Comparison of ENCODE assay signal across 16 cellular contexts in the genomic region with DNA sequence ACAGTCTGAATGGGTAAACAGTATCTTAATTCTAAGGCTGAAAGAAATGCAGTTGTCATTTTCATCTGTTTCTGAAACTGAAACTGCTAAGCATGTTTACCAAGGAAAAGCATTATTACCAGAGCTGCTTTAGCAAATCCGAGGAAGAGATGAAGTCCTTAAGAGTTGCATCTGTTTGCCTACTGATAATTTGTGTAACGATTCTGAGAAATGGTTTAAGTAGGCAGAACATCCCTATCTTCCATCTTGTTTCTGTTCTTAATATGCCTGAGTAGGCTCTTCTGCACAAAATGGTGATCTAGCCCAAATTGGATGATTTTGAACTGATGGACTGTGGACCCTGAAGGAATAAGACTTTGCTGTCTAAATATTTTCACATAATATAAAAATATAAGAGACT.
"Had no signal": no experiment of that assay in that cellular context is flagged by ENCODE, and none has a peak within 500 bp of the region (broad histone marks: within the 10 kb centered on the region; RNA-seq: fewer than 3 reads in every experiment).

No MANE protein-coding gene starts in this region.

- H3K9me3 ChIP-seq: esophagus squamous epithelium, left ventricle myocardium inferior, pancreas, sigmoid colon, thoracic aorta had no signal

- H3K27ac ChIP-seq: esophagus squamous epithelium, left ventricle myocardium inferior, sigmoid colon, thoracic aorta had no signal

- FAIRE-seq: kidney, pancreas had no signal

- DNase-seq: activated CD4-positive, CD25-positive, alpha-beta regulatory T cell treated with anti-CD3 and anti-CD28 coated beads, Interleukin-2, amount 50 U/mL, for 72 hours; activated CD8-positive, alpha-beta T cell treated with anti-CD3 and anti-CD28 coated beads, Interleukin-2, amount 10 ng/mL, durations not matched to agents 7 days and 5 days; activated naive CD4-positive, alpha-beta T cell treated with anti-CD3 and anti-CD28 coated beads for 36 hours; esophagus squamous epithelium; glutamatergic neuron; hypothalamus; kidney; left ventricle myocardium inferior; naive thymus-derived CD8-positive, alpha-beta T cell; pancreas; sigmoid colon; stimulated activated CD4-positive, alpha-beta T cell treated with anti-CD3 and anti-CD28 coated beads, Interleukin-12 subunit alpha, Interleukin-12 subunit beta, amount 100 ng/mL, for 4 hours; T-helper 17 cell had no signal

- H3K27ac Mint-ChIP-seq: activated CD8-positive, alpha-beta T cell treated with anti-CD3 and anti-CD28 coated beads, Interleukin-2, amount 10 ng/mL, durations not matched to agents 7 days and 5 days; activated naive CD4-positive, alpha-beta T cell treated with anti-CD3 and anti-CD28 coated beads for 36 hours; naive thymus-derived CD8-positive, alpha-beta T cell; stimulated activated effector memory CD8-positive, alpha-beta T cell treated with anti-CD3 and anti-CD28 coated beads, Interleukin-12 subunit alpha, Interleukin-12 subunit beta, amount 100 ng/mL, for 72 hours; T-helper 17 cell had no signal

- H3K27me3 Mint-ChIP-seq: naive thymus-derived CD8-positive, alpha-beta T cell; T-helper 17 cell had no signal

- H3K4me1 Mint-ChIP-seq: stimulated activated effector memory CD8-positive, alpha-beta T cell treated with anti-CD3 and anti-CD28 coated beads, Interleukin-12 subunit alpha, Interleukin-12 subunit beta, amount 100 ng/mL, for 72 hours had no signal

- H3K4me3 Mint-ChIP-seq: activated CD8-positive, alpha-beta T cell treated with anti-CD3 and anti-CD28 coated beads, Interleukin-2, amount 10 ng/mL, durations not matched to agents 7 days and 5 days; activated naive CD4-positive, alpha-beta T cell treated with anti-CD3 and anti-CD28 coated beads for 36 hours; naive thymus-derived CD8-positive, alpha-beta T cell; stimulated activated effector memory CD8-positive, alpha-beta T cell treated with anti-CD3 and anti-CD28 coated beads, Interleukin-12 subunit alpha, Interleukin-12 subunit beta, amount 100 ng/mL, for 72 hours; T-helper 17 cell had no signal

- ATAC-seq: activated CD8-positive, alpha-beta T cell treated with anti-CD3 and anti-CD28 coated beads, Interleukin-2, amount 10 ng/mL, durations not matched to agents 7 days and 5 days; naive thymus-derived CD8-positive, alpha-beta T cell; stimulated activated effector memory CD8-positive, alpha-beta T cell treated with anti-CD3 and anti-CD28 coated beads, Interleukin-12 subunit alpha, Interleukin-12 subunit beta, amount 100 ng/mL, for 72 hours; T-helper 17 cell had no signal

- H3K9me3 Mint-ChIP-seq: activated naive CD4-positive, alpha-beta T cell treated with anti-CD3 and anti-CD28 coated beads for 36 hours; activated T-helper 2 cell treated with anti-CD3 and anti-CD28 coated beads, Interferon-gamma antibody, Interleukin-2, Interleukin-4, amounts not matched to agents 10 μg/mL and 5 μg/mL and 100 μg/mL, durations not matched to agents 14 hours and 24 hours and 36 hours; naive thymus-derived CD8-positive, alpha-beta T cell; stimulated activated effector memory CD8-positive, alpha-beta T cell treated with anti-CD3 and anti-CD28 coated beads, Interleukin-12 subunit alpha, Interleukin-12 subunit beta, amount 100 ng/mL, for 72 hours had no signal

- H3K27me3 ChIP-seq: esophagus squamous epithelium, pancreas, sigmoid colon had no signal

- H3K4me3 ChIP-seq: esophagus squamous epithelium, left ventricle myocardium inferior, pancreas, sigmoid colon, thoracic aorta had no signal
